8 cellular contexts compared by ENCODE assay signal in the genomic region with DNA sequence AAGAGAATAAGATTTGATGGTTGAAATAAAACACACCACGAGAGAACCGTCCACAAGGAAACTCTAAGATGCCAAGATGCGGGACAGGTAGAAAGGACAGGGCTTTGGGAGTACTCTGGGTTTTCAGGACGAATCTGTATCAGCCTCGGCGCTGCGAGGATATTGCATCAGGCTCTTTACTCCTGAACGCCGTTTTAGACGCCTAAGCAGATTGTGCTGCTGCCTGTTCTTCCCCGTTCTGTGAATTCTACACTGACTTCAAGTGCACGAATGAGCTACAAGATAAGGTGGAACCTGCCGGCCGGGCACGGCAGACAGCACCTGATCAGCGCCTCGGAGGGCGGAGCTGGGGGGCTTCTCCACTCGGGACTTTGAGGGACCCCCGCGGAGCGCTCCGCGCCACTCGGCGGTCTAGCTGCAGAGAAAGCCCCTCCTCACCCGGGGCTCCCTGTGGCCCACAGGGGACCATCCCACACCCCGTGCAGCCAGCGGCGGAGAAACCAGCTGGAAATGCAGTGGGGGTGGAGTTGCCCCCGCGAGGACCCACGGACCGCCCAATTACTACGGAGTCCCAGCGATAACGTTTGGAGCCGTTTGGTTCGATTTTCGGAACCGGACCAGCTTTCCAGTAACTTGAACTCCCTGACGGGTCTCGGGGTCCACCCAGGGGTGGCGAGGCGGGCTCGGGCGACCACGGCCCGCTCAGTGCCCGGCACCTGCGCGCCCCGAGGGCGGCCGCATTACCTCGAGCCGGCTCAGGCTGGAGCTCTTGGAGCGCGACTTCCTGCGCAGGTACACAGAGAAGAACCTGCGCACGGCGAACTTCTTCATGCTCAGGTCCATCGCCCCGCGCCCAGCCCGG. TPM values are rescaled to one million over a fixed set of nuclear protein-coding genes. Genes with fewer than 3 reads are reported as not detected.
DNase-seq lines count a peak whose midpoint lies in the region; ATAC-seq and TF ChIP-seq lines count a peak whose summit lies in the region.

No MANE protein-coding gene starts in this region.

- H3K36me3 Mint-ChIP-seq in glutamatergic neuron (ENCODE audit: unreplicated experiment) = no peaks in the 10 kb centered on the region

- peak overlapping the region; percentile 90 for H3K4me3 Mint-ChIP-seq in glutamatergic neuron (ENCODE audit: unreplicated experiment)

- peak overlapping the region; percentile 89 for H3K27ac Mint-ChIP-seq in glutamatergic neuron (ENCODE audit: unreplicated experiment)

- peaks cover 20% of the 10 kb centered on the region for H3K9me3 Mint-ChIP-seq in glutamatergic neuron (ENCODE audit: unreplicated experiment)

- peaks cover 10% of the 10 kb centered on the region for H3K27me3 Mint-ChIP-seq in glutamatergic neuron (ENCODE audit: unreplicated experiment)

- DNase-seq in EH (ENCODE audit: low read depth) (peak; percentile 51), NCI-H510A treated with DMSO at 0.1 percent for 48 hours (lab: John Stamatoyannopoulos, UW) (peak; percentile 31), glutamatergic neuron (peak; percentile 63), pons (ENCODE audit: low spot score) (peak; percentile 40), NCI-H1048 (lab: John Stamatoyannopoulos, UW) (no peak)
- DNase-seq in activated naive CD4-positive, alpha-beta T cell treated with Interleukin-2 at 50 U/mL for 16 hours = peak; percentile 30
- no peak for DNase-seq in NK-92 treated with Interleukin-12 subunit alpha and Interleukin-12 subunit beta, amount 100 ng/mL, for 24 hours (lab: John Stamatoyannopoulos, UW)

- TF ChIP-seq CTCF in glutamatergic neuron (IDR thresholded peaks at IDR 0.05; ENCODE audit: partially characterized antibody, unreplicated experiment) = no peak

- peaks cover 20% of the 10 kb centered on the region for H3K4me1 Mint-ChIP-seq in glutamatergic neuron (ENCODE audit: low read depth, unreplicated experiment)

- ATAC-seq in HG02610 (IDR thresholded peaks at IDR 0.05; ENCODE audit: unreplicated experiment) = peak; percentile 0

RNA-seq across cellular contexts. Expression of a gene that starts 0.6 kb away (rescaled TPM):
- total RNA-seq in glutamatergic neuron (ENCODE audit: unreplicated experiment) = 109 TPM

RNA-seq across cellular contexts. Expression of a gene that starts 39.9 kb away (rescaled TPM):
- 9.5 TPM for total RNA-seq in glutamatergic neuron (ENCODE audit: unreplicated experiment)

Comparison
In these comparisons a context has a peak if more than half of its experiments do, and no peak if none do; other contexts are left out.
1. DNase-seq: peak in EH (single experiment), NCI-H510A treated with DMSO at 0.1 percent for 48 hours (single experiment), activated naive CD4-positive, alpha-beta T cell treated with Interleukin-2 at 50 U/mL for 16 hours (single experiment), glutamatergic neuron (single experiment) and pons (single experiment); none in NK-92 treated with Interleukin-12 subunit alpha and Interleukin-12 subunit beta, amount 100 ng/mL, for 24 hours (single experiment) and NCI-H1048 (single experiment).